In the genomic region with DNA sequence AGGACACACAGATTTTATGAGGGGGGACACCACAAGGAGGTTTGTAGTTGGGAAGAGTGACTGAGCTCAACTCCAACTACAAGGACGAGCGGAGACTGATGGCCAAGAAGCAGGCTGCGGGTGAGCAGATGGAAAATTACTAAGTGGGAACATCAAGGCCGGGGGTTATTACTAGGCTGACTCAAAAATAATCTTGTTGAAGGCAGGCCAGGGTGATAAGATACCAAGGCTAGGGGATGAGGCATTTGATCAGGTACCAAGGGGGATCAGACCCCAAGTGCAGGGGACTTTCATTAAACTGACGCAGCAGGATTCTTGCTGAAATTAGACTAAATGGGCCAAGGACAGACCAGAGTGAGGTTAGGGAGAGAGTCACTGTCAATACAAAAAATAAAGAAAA, we compare ENCODE assay signal across 16 cellular contexts.
DNase-seq lines count a peak whose midpoint lies in the region; ATAC-seq, FAIRE-seq and TF ChIP-seq lines count a peak whose summit lies in the region.
"Had no signal": no experiment of that assay in that cellular context is flagged by ENCODE, and none has a peak within 500 bp of the region (broad histone marks: within the 10 kb centered on the region; RNA-seq: fewer than 3 reads in every experiment).

No MANE protein-coding gene starts in this region.

- H3K79me2 ChIP-seq in GM23338 (replicated peaks; ENCODE audit: insufficient read depth) = no peaks in the 10 kb centered on the region
- H3K79me2 ChIP-seq in astrocyte (ENCODE audit: insufficient read depth, low read length) = no peaks in the 10 kb centered on the region
- H3K79me2 ChIP-seq in trophoblast cell (ENCODE audit: control insufficient read depth, insufficient read depth, low read length, poor library complexity) = no peaks in the 10 kb centered on the region
- H3K79me2 ChIP-seq in HepG2 (ENCODE audit: insufficient read depth, low read length) = no peaks in the 10 kb centered on the region

- no peak overlapping the region for H2BK5ac ChIP-seq in trophoblast cell (ENCODE audit: low read depth, low read length, poor library complexity)

- no peak overlapping the region for H4K8ac ChIP-seq in trophoblast cell (ENCODE audit: low read depth, low read length)

- H3K36me3 Mint-ChIP-seq in GM23338 (ENCODE audit: low read depth) (no peaks in the 10 kb centered on the region), astrocyte (ENCODE audit: low read depth, unreplicated experiment) (no peaks in the 10 kb centered on the region), immature natural killer cell (no peaks in the 10 kb centered on the region)
- H3K36me3 Mint-ChIP-seq: CD8-positive, alpha-beta memory T cell had no signal

- H3K4me1 ChIP-seq in GM23338 (ENCODE audit: insufficient read depth) (no peaks in the 10 kb centered on the region), astrocyte (ENCODE audit: insufficient read depth, low read length) (peaks cover 14% of the 10 kb centered on the region), trophoblast cell (ENCODE audit: control insufficient read depth in 1 of 2, insufficient read depth in 2 of 2, low read length in 2 of 2) (peaks cover 0 to 2% of the 10 kb centered on the region in 2 experiments), HepG2 (ENCODE audit: insufficient read depth, low read length) (no peaks in the 10 kb centered on the region)
- H3K4me1 ChIP-seq: A549, BLaER1, Caco-2, HAP-1 had no signal

- H3K9me2 ChIP-seq in GM23338 (ENCODE audit: insufficient read depth) = no peaks in the 10 kb centered on the region

- no peak overlapping the region for H4K91ac ChIP-seq in trophoblast cell (ENCODE audit: low read depth, low read length)

- H3K18ac ChIP-seq in trophoblast cell (ENCODE audit: low read length) = no peak overlapping the region

- no CpG with 5 or more reads among the region's 5 CpGs for WGBS in trophoblast cell (ENCODE audit: extremely low coverage, insufficient coverage, insufficient read length)
- WGBS in HepG2 (ENCODE audit: low lambda C conversion rate) = 62% methylated on average over 5 of the region's 5 CpGs

- TF ChIP-seq RAD21 in HepG2 (CRISPR knock-in tag; IDR thresholded peaks at IDR 0.05) = no peak

- H3K27me3 Mint-ChIP-seq in GM23338 (ENCODE audit: insufficient read depth, low read depth, poor library complexity) (peaks cover 2% of the 10 kb centered on the region), astrocyte (ENCODE audit: low read depth, unreplicated experiment) (no peaks in the 10 kb centered on the region), immature natural killer cell (ENCODE audit: low read depth in 3 of 3) (peaks cover 2 to 6% (median 3%) of the 10 kb centered on the region in 3 donors)

- peaks cover 9% of the 10 kb centered on the region; the same call in 2 of the 3 replicates for H3K4me1 Mint-ChIP-seq in GM23338
- peaks cover 21% of the 10 kb centered on the region for H3K4me1 Mint-ChIP-seq in astrocyte (ENCODE audit: low read depth, unreplicated experiment)
- H3K4me1 Mint-ChIP-seq in immature natural killer cell = peaks cover 26 to 31% of the 10 kb centered on the region in 2 donors
- H3K4me1 Mint-ChIP-seq: CD8-positive, alpha-beta memory T cell had no signal

- no peak for TF ChIP-seq CTCF in GM23338 (conservative IDR thresholded peaks at IDR 0.05; ENCODE audit: low read depth in 2 of 2)
- TF ChIP-seq CTCF in astrocyte (IDR thresholded peaks at IDR 0.05; ENCODE audit: insufficient read depth, low read depth, low read length) = no peak
- no peak for TF ChIP-seq CTCF in HepG2 (CRISPR knock-in tag; IDR thresholded peaks at IDR 0.05)

- peak overlapping the region; percentile 54 for H3K9ac ChIP-seq in astrocyte (ENCODE audit: low read length)
- H3K9ac ChIP-seq in trophoblast cell (ENCODE audit: low read length) = no peak overlapping the region
- no peak overlapping the region for H3K9ac ChIP-seq in HepG2 (ENCODE audit: insufficient read depth, low read depth, low read length)
- H3K9ac ChIP-seq: BLaER1, GM23248 had no signal

- H3K4me3 Mint-ChIP-seq in GM23338 (no peak overlapping the region), astrocyte (ENCODE audit: unreplicated experiment) (no peak overlapping the region), immature natural killer cell (peak overlapping the region; percentile 10 to 60 (median 33))
- H3K4me3 Mint-ChIP-seq: CD8-positive, alpha-beta memory T cell had no signal

- POLR2A ChIA-PET in HepG2 (lab: Yijun Ruan, JAX) = no interaction called here

- no peaks in the 10 kb centered on the region for H3K36me3 ChIP-seq in GM23338 (ENCODE audit: insufficient read depth)
- H3K36me3 ChIP-seq in astrocyte (ENCODE audit: insufficient read depth, low read length) = no peaks in the 10 kb centered on the region
- no peaks in the 10 kb centered on the region for H3K36me3 ChIP-seq in trophoblast cell (ENCODE audit: control insufficient read depth in 1 of 2, insufficient read depth in 2 of 2, low read length in 2 of 2)
- H3K36me3 ChIP-seq in HepG2 (replicated peaks in 1 of 2; ENCODE audit: control insufficient read depth in 1 of 2, insufficient read depth in 2 of 2, low read length in 2 of 2) = no peaks in the 10 kb centered on the region
- H3K36me3 ChIP-seq: BLaER1, HAP-1 had no signal

- no peaks in the 10 kb centered on the region for H3F3A ChIP-seq in GM23338 (replicated peaks; ENCODE audit: low read depth)

- no peak overlapping the region for H4K12ac ChIP-seq in trophoblast cell (ENCODE audit: low read depth, low read length)

- H3K27ac Mint-ChIP-seq in GM23338 (peak overlapping the region; percentile 1; the same call in 1 of the 2 replicates), astrocyte (ENCODE audit: unreplicated experiment) (peak overlapping the region; percentile 30), immature natural killer cell (peak overlapping the region in 3 of 6 donors; percentile 20 to 93 (median 75))

- intact Hi-C loops in HepG2 (cut with micrococcal nuclease; ENCODE audit: unreplicated experiment) = no loop called here

- H4K20me1 ChIP-seq in GM23338 (replicated peaks; ENCODE audit: insufficient read depth) = no peaks in the 10 kb centered on the region
- no peaks in the 10 kb centered on the region for H4K20me1 ChIP-seq in astrocyte (ENCODE audit: insufficient read depth, low read length)
- H4K20me1 ChIP-seq in HepG2 (ENCODE audit: insufficient read depth, low read length) = no peaks in the 10 kb centered on the region
- H4K20me1 ChIP-seq: BLaER1 had no signal

- H3K79me1 ChIP-seq in trophoblast cell (ENCODE audit: low read length) = no peaks in the 10 kb centered on the region

- H2AFZ ChIP-seq in GM23338 (0 out of 2 replicates have a peak overlapping the region, but pooled peaks have one; percentile 38), astrocyte (ENCODE audit: low read depth, low read length) (no peak overlapping the region), trophoblast cell (ENCODE audit: insufficient read depth, low read length, poor library complexity) (no peak overlapping the region), HepG2 (ENCODE audit: low read length) (no peak overlapping the region)
- H2AFZ ChIP-seq: GM23248 had no signal

- TF ChIP-seq EP300 in HepG2 (IDR thresholded peaks at IDR 0.05; ENCODE audit: low read depth in 2 of 2, low read length in 2 of 2) = no peak
- TF ChIP-seq EP300 in HepG2 (CRISPR knock-in tag; IDR thresholded peaks at IDR 0.05; ENCODE audit: borderline replicate concordance) = no peak

- no peak overlapping the region for H2BK12ac ChIP-seq in trophoblast cell (ENCODE audit: low read length)

- no peak for TF ChIP-seq POLR2A in HepG2 (IDR thresholded peaks at IDR 0.05; ENCODE audit: insufficient read depth in 1 of 2, low read depth in 2 of 2, low read length in 2 of 2)

- H3K14ac ChIP-seq in trophoblast cell (ENCODE audit: low read length) = no peak overlapping the region

- no peak for DNase-seq in GM23338 (ENCODE audit: low spot score)
- DNase-seq in astrocyte (ENCODE audit: low read depth) = no peak
- DNase-seq in immature natural killer cell = no peak
- no peak for DNase-seq in trophoblast cell
- DNase-seq in AG20443 (ENCODE audit: low spot score) = no peak
- DNase-seq in activated CD4-positive, alpha-beta T cell treated with anti-CD3 and anti-CD28 coated beads for 4 hours = no peak
- no peak for DNase-seq in HepG2 (ENCODE audit: low spot score)
- no peak for DNase-seq in EL
- DNase-seq: AML-193; Caco-2; CD8-positive, alpha-beta memory T cell; GM23248 had no signal

- H3K27me3 ChIP-seq in GM23338 (ENCODE audit: insufficient read depth) (no peaks in the 10 kb centered on the region), astrocyte (ENCODE audit: insufficient read depth, low read length) (no peaks in the 10 kb centered on the region), trophoblast cell (ENCODE audit: insufficient read depth, low read length) (no peaks in the 10 kb centered on the region), HepG2 (ENCODE audit: control insufficient read depth in 1 of 2, insufficient read depth in 2 of 2, low read length in 2 of 2) (peaks cover 0 to 7% of the 10 kb centered on the region in 2 experiments; a peak in 1 of 5 replicates)
- H3K27me3 ChIP-seq: BLaER1 had no signal

- in situ Hi-C loops in HepG2 (cut with HindIII; ENCODE audit: extremely low pct_ligation_motif_present, low pct_unique_long_range_greater_than_20kb) = no loop called here

- H2AK5ac ChIP-seq in trophoblast cell (ENCODE audit: low read length) = peak overlapping the region; percentile 50

- CTCF ChIA-PET in HepG2 (lab: Yijun Ruan, JAX; ENCODE audit: low intra/inter-chr PET ratio, low total read pairs) = no interaction called here

- H2BK120ac ChIP-seq in trophoblast cell (ENCODE audit: insufficient read depth, low read length, poor library complexity) = no peak overlapping the region

- ATAC-seq in GM23338 (no peak), HepG2 (no peak)
- ATAC-seq: A549 had no signal

- H3K4me2 ChIP-seq in GM23338 (no peak overlapping the region), astrocyte (ENCODE audit: low read length) (peak overlapping the region; percentile 54), trophoblast cell (ENCODE audit: low read length) (no peak overlapping the region), HepG2 (ENCODE audit: low read depth, low read length) (no peak overlapping the region)
- H3K4me2 ChIP-seq: A549, BLaER1 had no signal

- FAIRE-seq in astrocyte (lab: Jason Lieb, UNC) (no peak), HepG2 (lab: Jason Lieb, UNC) (no peak)
- FAIRE-seq: A549, HTR-8/SVneo had no signal

- no peak overlapping the region for H3K23ac ChIP-seq in trophoblast cell (ENCODE audit: low read length)

- H3K4me3 ChIP-seq in GM23338 = no peak overlapping the region
- no peak overlapping the region for H3K4me3 ChIP-seq in astrocyte (ENCODE audit: insufficient read depth, low read depth, low read length)
- no peak overlapping the region for H3K4me3 ChIP-seq in trophoblast cell (ENCODE audit: low read depth, low read length)
- H3K4me3 ChIP-seq in HepG2 (replicated peaks in 1 of 3; ENCODE audit: insufficient read depth in 1 of 3, low read depth in 2 of 3, low read length in 3 of 3) = no peak overlapping the region
- H3K4me3 ChIP-seq: A549, BLaER1, GM23248, HAP-1 had no signal

- no peak overlapping the region for H3K4ac ChIP-seq in trophoblast cell (ENCODE audit: low read depth, low read length)

- BruUV-seq in HepG2 (replicated peaks; lab: Mats Ljungman, UMichigan) = no TSS peak

- H3K27ac ChIP-seq in GM23338 (ENCODE audit: low read depth) (no peak overlapping the region), astrocyte (ENCODE audit: low read depth, low read length) (peak overlapping the region; percentile 50), trophoblast cell (ENCODE audit: low read depth, low read length) (no peak overlapping the region), HepG2 (ENCODE audit: extremely low read length, insufficient read depth, low read length) (no peak overlapping the region)
- H3K27ac ChIP-seq: A549, BLaER1, GM23248 had no signal

- H3K9me3 ChIP-seq in astrocyte (ENCODE audit: insufficient read depth, low read depth, low read length) (no peaks in the 10 kb centered on the region), trophoblast cell (ENCODE audit: insufficient read depth, low read depth, low read length) (no peaks in the 10 kb centered on the region), HepG2 (ENCODE audit: low read length) (no peaks in the 10 kb centered on the region)
- H3K9me3 ChIP-seq: A549, BLaER1, Caco-2, HAP-1 had no signal

- no peaks in the 10 kb centered on the region for H3K9me3 Mint-ChIP-seq in GM23338
- no peaks in the 10 kb centered on the region for H3K9me3 Mint-ChIP-seq in astrocyte (ENCODE audit: unreplicated experiment)
- H3K9me3 Mint-ChIP-seq in immature natural killer cell = peaks cover 0 to 4% (median 0%) of the 10 kb centered on the region in 6 donors

Comparison
In these comparisons a context has a peak if more than half of its experiments do, and no peak if none do; other contexts are left out.
1. H3K4me3 Mint-ChIP-seq: peak in immature natural killer cell (5 of 5); none in GM23338 (single experiment) and astrocyte (single experiment).